ENCODE assay signal across 19 cellular contexts in the genomic region with DNA sequence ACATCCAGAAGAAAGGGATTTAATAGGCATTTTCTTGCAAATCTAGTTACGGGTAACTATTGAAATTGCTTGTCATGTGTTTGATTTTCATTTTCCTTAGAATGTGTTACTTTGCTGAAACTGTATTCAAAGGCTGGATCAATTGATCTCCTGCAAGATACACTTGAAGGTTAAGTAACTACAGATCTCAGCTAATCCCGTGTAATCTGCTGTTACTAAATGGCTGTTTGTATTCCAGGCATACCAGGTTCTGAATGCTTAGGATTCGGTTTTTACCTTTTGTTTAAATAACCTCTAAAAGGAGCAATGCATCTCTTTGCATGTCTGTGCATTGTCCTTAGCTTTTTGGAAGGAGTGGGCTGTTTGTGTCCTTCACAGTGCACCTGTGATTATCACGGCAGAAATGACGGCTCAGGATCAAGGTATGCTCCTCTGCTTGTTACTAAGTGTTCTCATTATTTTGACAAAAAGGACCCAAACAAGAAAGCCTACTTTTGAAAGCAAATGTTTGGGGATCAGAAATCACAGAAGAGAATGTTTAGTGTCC. TPM values are rescaled to one million over a fixed set of nuclear protein-coding genes. Genes with fewer than 3 reads are reported as not detected.
DNase-seq lines count a peak whose midpoint lies in the region; ATAC-seq and TF ChIP-seq lines count a peak whose summit lies in the region.
"Had no signal": no experiment of that assay in that cellular context is flagged by ENCODE, and none has a peak within 500 bp of the region (broad histone marks: within the 10 kb centered on the region; RNA-seq: fewer than 3 reads in every experiment).

LRIT3 (plus strand) TSS at position 212 of the 547 bp plus-strand sequence; CDS start at position 307, 95 bp downstream.

- H3K9me3 ChIP-seq in HAP-1 (no peaks in the 10 kb centered on the region), body of pancreas (no peaks in the 10 kb centered on the region), smooth muscle cell (replicated peaks; ENCODE audit: low read depth) (no peaks in the 10 kb centered on the region)
- H3K9me3 ChIP-seq: A549 had no signal

- no peaks in the 10 kb centered on the region for H3F3A ChIP-seq in smooth muscle cell (ENCODE audit: low read depth)

- intact Hi-C loops in body of pancreas (cut with DNase I), result no loop called here

- peak; percentile 22 to 80 for DNase-seq in HAP-1 (ENCODE audit: low spot score in 2 of 2)
- no peak for DNase-seq in body of pancreas
- peak; percentile 72 for DNase-seq in mesendoderm
- no peak for DNase-seq in smooth muscle cell (lab: John Stamatoyannopoulos, UW; ENCODE audit: unreplicated experiment)
- DNase-seq in RWPE1 (ENCODE audit: low spot score), result no peak
- DNase-seq in omental fat pad (ENCODE audit: low spot score), result no peak
- DNase-seq in effector CD4-positive, alpha-beta T cell, result no peak
- DNase-seq: CD8-positive, alpha-beta T cell; COR-L47; DMS53; GF-D8; GM23248; H9; HFFc6; KBM-7 had no signal

- peak within 1 kb of the TSS; percentile 43 for H2BK5ac ChIP-seq in mesendoderm (ENCODE audit: low read length)

- H2BK15ac ChIP-seq in mesendoderm (replicated peaks; ENCODE audit: low read depth), result no peak within 1 kb of the TSS

- no peak within 1 kb of the TSS for H4K8ac ChIP-seq in mesendoderm (ENCODE audit: low read depth, low read length)

- H3K79me2 ChIP-seq in mesendoderm (ENCODE audit: control insufficient read depth, insufficient read depth, low read length) (no peaks in the 10 kb centered on the region), smooth muscle cell (ENCODE audit: low read depth) (no peaks in the 10 kb centered on the region)

- no peaks in the 10 kb centered on the region for H4K20me1 ChIP-seq in smooth muscle cell (ENCODE audit: low read depth)

- TF ChIP-seq CTCF in body of pancreas (IDR thresholded peaks at IDR 0.05) (no peak), smooth muscle cell (IDR thresholded peaks at IDR 0.05; ENCODE audit: borderline replicate concordance, insufficient read depth, poor library complexity, severe bottlenecking) (no peak), RWPE1 (conservative IDR thresholded peaks at IDR 0.05; ENCODE audit: low read depth) (no peak), omental fat pad (IDR thresholded peaks at IDR 0.05) (no peak)

- H2AK5ac ChIP-seq in mesendoderm (ENCODE audit: low read length), result no peak within 1 kb of the TSS

- H3K4ac ChIP-seq in mesendoderm (ENCODE audit: low read depth, low read length), result no peak within 1 kb of the TSS

- H3K27ac ChIP-seq in body of pancreas (peak within 1 kb of the TSS in 3 of 4 donors; percentile 7 to 47 (median 23)), mesendoderm (ENCODE audit: low read depth, low read length) (no peak within 1 kb of the TSS), smooth muscle cell (ENCODE audit: low read depth) (no peak within 1 kb of the TSS), RWPE1 (no peak within 1 kb of the TSS)
- H3K27ac ChIP-seq: A549, GM23248 had no signal

- H3K18ac ChIP-seq in mesendoderm (ENCODE audit: low read length), result peak within 1 kb of the TSS; percentile 84

- H3K36me3 ChIP-seq in HAP-1 (replicated peaks) (no peaks in the 10 kb centered on the region), body of pancreas (replicated peaks in 1 of 2; ENCODE audit: insufficient read depth in 1 of 2, low read depth in 2 of 2) (no peaks in the 10 kb centered on the region), mesendoderm (ENCODE audit: control insufficient read depth, insufficient read depth, low read length) (no peaks in the 10 kb centered on the region), smooth muscle cell (ENCODE audit: low read depth) (no peaks in the 10 kb centered on the region)

- no peaks in the 10 kb centered on the region for H3K27me3 ChIP-seq in HAP-1 (ENCODE audit: low read depth)
- H3K27me3 ChIP-seq in body of pancreas, result no peaks in the 10 kb centered on the region
- no peaks in the 10 kb centered on the region for H3K27me3 ChIP-seq in mesendoderm (ENCODE audit: insufficient read depth, low read length, poor library complexity)
- H3K27me3 ChIP-seq in smooth muscle cell (ENCODE audit: low read depth), result no peaks in the 10 kb centered on the region

- CTCF ChIA-PET in RWPE1 (lab: Yijun Ruan, JAX), result interaction anchor here (0.6 kb wide), 1 partner anchor 32 kb away, joined by 3 read pairs; no protein-coding TSS in a partner anchor

- H3K79me1 ChIP-seq in mesendoderm (ENCODE audit: low read length), result no peaks in the 10 kb centered on the region

- peak within 1 kb of the TSS; percentile 73 for H2BK120ac ChIP-seq in mesendoderm (ENCODE audit: low read depth, low read length)

- H4K5ac ChIP-seq in mesendoderm (ENCODE audit: low read length), result no peak within 1 kb of the TSS

- H2AFZ ChIP-seq in smooth muscle cell (ENCODE audit: low read depth), result peak within 1 kb of the TSS; percentile 45
- H2AFZ ChIP-seq: GM23248 had no signal

- no peak for TF ChIP-seq POLR2A in body of pancreas (IDR thresholded peaks at IDR 0.05)

- H3K4me3 ChIP-seq in HAP-1 (no peak within 1 kb of the TSS), body of pancreas (no peak within 1 kb of the TSS), mesendoderm (ENCODE audit: low read length) (no peak within 1 kb of the TSS), smooth muscle cell (no peak within 1 kb of the TSS)
- H3K4me3 ChIP-seq: A549, GM23248 had no signal

- 14 to 22% methylated on average over 5 of the region's 5 CpGs for WGBS in body of pancreas, 2 donors
- WGBS in mesendoderm (ENCODE audit: extremely low coverage, insufficient coverage, low lambda C conversion rate), result no CpG with 5 or more reads among the region's 5 CpGs
- 76% methylated on average over 5 of the region's 5 CpGs for WGBS in smooth muscle cell (ENCODE audit: low lambda C conversion rate)

- no peak within 1 kb of the TSS for H3K4me2 ChIP-seq in mesendoderm (ENCODE audit: low read length)
- H3K4me2 ChIP-seq in smooth muscle cell, result peak within 1 kb of the TSS; percentile 40
- H3K4me2 ChIP-seq: A549 had no signal

- in situ Hi-C loops in HAP-1 (cut with MboI; ENCODE audit: low sequenced_read_pairs), result no loop called here

- ATAC-seq in body of pancreas (peak; percentile 10), GM18861 (IDR thresholded peaks at IDR 0.05; ENCODE audit: unreplicated experiment) (no peak), omental fat pad (ENCODE audit: low FRiP score) (no peak)
- ATAC-seq: A549; CD8-positive, alpha-beta T cell had no signal

- peak within 1 kb of the TSS; percentile 19 for H3K56ac ChIP-seq in mesendoderm (ENCODE audit: low read length)

- H3K4me1 ChIP-seq in HAP-1, result peaks cover 26% of the 10 kb centered on the region
- H3K4me1 ChIP-seq in body of pancreas, result peaks cover 42% of the 10 kb centered on the region
- H3K4me1 ChIP-seq in mesendoderm (ENCODE audit: control insufficient read depth, low read depth, low read length), result peaks cover 9% of the 10 kb centered on the region
- peaks cover 16% of the 10 kb centered on the region for H3K4me1 ChIP-seq in smooth muscle cell (ENCODE audit: low read depth)
- H3K4me1 ChIP-seq: A549 had no signal

- POLR2A ChIA-PET in RWPE1 (lab: Yijun Ruan, JAX; ENCODE audit: low non-redundant PET), result no interaction called here

- no peak within 1 kb of the TSS for H3K23ac ChIP-seq in mesendoderm (ENCODE audit: low read length)

- no peak within 1 kb of the TSS for H3K9ac ChIP-seq in mesendoderm (ENCODE audit: low read length)
- no peak within 1 kb of the TSS for H3K9ac ChIP-seq in smooth muscle cell (ENCODE audit: low read depth)
- H3K9ac ChIP-seq: GM23248 had no signal

RNA-seq across cellular contexts. Expression of gene LRIT3, which starts in this region (rescaled TPM):
- under 1 TPM in 1 of 2 donors, not detected in 1; 0.26 TPM for total RNA-seq in body of pancreas
- 0.11 TPM for polyA plus RNA-seq in mesendoderm (2013, experiment 1 of 2)
- polyA plus RNA-seq in mesendoderm (2013, experiment 2 of 2), result 0.14 TPM
- 0.04 and 0.40 TPM in 2 replicates for total RNA-seq in smooth muscle cell
- polyA plus RNA-seq in smooth muscle cell, result 0.26 TPM in 1 of 2 replicates, not detected in the other
- under 1 TPM; 0.19 to 0.37 (median 0.28) TPM for total RNA-seq in omental fat pad
- polyA plus RNA-seq: AG04450, CD14-positive monocyte, GM23248 had no signal

Comparison
In these comparisons a context has a peak if more than half of its experiments do, and no peak if none do; other contexts are left out.
1. Peak in ATAC-seq and H3K27ac ChIP-seq in body of pancreas; RNA of the gene not detected or under 1 TPM.
2. DNase-seq: peak in HAP-1 (2 of 2) and mesendoderm (single experiment); none in body of pancreas (0 of 4), smooth muscle cell (single experiment), RWPE1 (single experiment), omental fat pad (single experiment) and effector CD4-positive, alpha-beta T cell (single experiment).